ENCODE assay signal across 16 cellular contexts in genomic region chr6:11209369-11209768, GRCh38. TPM values are rescaled to one million over a fixed set of nuclear protein-coding genes. Genes with fewer than 3 reads are reported as not detected.
A peak's percentile ranks its signal among the peaks of the same experiment; 100 is the strongest.
DNase-seq lines count a peak whose midpoint lies in the region; ATAC-seq and TF ChIP-seq lines count a peak whose summit lies in the region.
"Had no signal": no experiment of that assay in that cellular context is flagged by ENCODE, and none has a peak within 500 bp of the region (broad histone marks: within the 10 kb centered on the region; RNA-seq: fewer than 3 reads in every experiment).

No MANE protein-coding gene starts in this region.

- no peak overlapping the region for H3K4me3 Mint-ChIP-seq in CD8-positive, alpha-beta memory T cell
- H3K4me3 Mint-ChIP-seq: activated CD4-positive, alpha-beta memory T cell treated with anti-CD3 and anti-CD28 coated beads for 36 hours; activated naive CD8-positive, alpha-beta T cell treated with anti-CD3 and anti-CD28 coated beads, Interleukin-2, amount 50 U/mL, for 24 hours; activated T-cell treated with anti-CD3 and anti-CD28 coated beads, Interleukin-2, amount 50 U/mL, for 72 hours had no signal

- in situ Hi-C loops in gastrocnemius medialis (cut with MboI; ENCODE audit: low sequenced_read_pairs in 4 of 4), result no loop called here

- peaks cover 76% of the 10 kb centered on the region for H3K79me2 ChIP-seq in SK-N-SH (ENCODE audit: insufficient read depth)

- H3K9ac ChIP-seq in SK-N-SH, result peak overlapping the region; percentile 40

- H3K4me1 Mint-ChIP-seq in CD8-positive, alpha-beta memory T cell, result peaks cover 48 to 78% (median 67%) of the 10 kb centered on the region in 3 donors

- H3K36me3 ChIP-seq in CD8-positive, alpha-beta memory T cell (ENCODE audit: insufficient read depth, low read length), result peaks cover 9% of the 10 kb centered on the region
- H3K36me3 ChIP-seq in SK-N-SH (replicated peaks in 1 of 2; ENCODE audit: control insufficient read depth in 1 of 2, insufficient read depth in 2 of 2, low read length in 1 of 2), result peaks cover 0 to 29% of the 10 kb centered on the region in 2 experiments
- H3K36me3 ChIP-seq in gastrocnemius medialis, result no peaks in the 10 kb centered on the region

- no peak overlapping the region for H2AFZ ChIP-seq in SK-N-SH (ENCODE audit: low read depth)

- no peaks in the 10 kb centered on the region for H3K27me3 Mint-ChIP-seq in CD8-positive, alpha-beta memory T cell
- H3K27me3 Mint-ChIP-seq: activated CD4-positive, alpha-beta memory T cell treated with anti-CD3 and anti-CD28 coated beads for 36 hours; activated naive CD8-positive, alpha-beta T cell treated with anti-CD3 and anti-CD28 coated beads, Interleukin-2, amount 50 U/mL, for 24 hours had no signal

- CTCF ChIA-PET in CD8-positive, alpha-beta memory T cell (lab: Charles Lee), result no interaction called here
- CTCF ChIA-PET in SK-N-SH (lab: Yijun Ruan, JAX), result interaction anchor here (1.5 kb wide), 1 partner anchor 286 kb away, joined by 5 read pairs; no protein-coding TSS in a partner anchor

- TF ChIP-seq RAD21 in SK-N-SH (IDR thresholded peaks at IDR 0.05; ENCODE audit: low read length), result no peak

- H3K27ac Mint-ChIP-seq in CD8-positive, alpha-beta memory T cell, result peak overlapping the region in 6 of 8 donors; percentile 13 to 72 (median 51)
- H3K27ac Mint-ChIP-seq: activated CD4-positive, alpha-beta memory T cell treated with anti-CD3 and anti-CD28 coated beads for 36 hours; activated naive CD8-positive, alpha-beta T cell treated with anti-CD3 and anti-CD28 coated beads, Interleukin-2, amount 50 U/mL, for 24 hours; activated T-cell treated with anti-CD3 and anti-CD28 coated beads, Interleukin-2, amount 50 U/mL, for 72 hours had no signal

- TF ChIP-seq POLR2A in gastrocnemius medialis (IDR thresholded peaks at IDR 0.05), result no peak

- no peak for TF ChIP-seq EP300 in SK-N-SH (IDR thresholded peaks at IDR 0.05; ENCODE audit: borderline replicate concordance in 1 of 2, low read depth in 1 of 2, low read length in 1 of 2)

- H3K9me3 Mint-ChIP-seq in CD8-positive, alpha-beta memory T cell, result no peaks in the 10 kb centered on the region
- H3K9me3 Mint-ChIP-seq: activated CD4-positive, alpha-beta memory T cell treated with anti-CD3 and anti-CD28 coated beads for 36 hours; activated naive CD8-positive, alpha-beta T cell treated with anti-CD3 and anti-CD28 coated beads, Interleukin-2, amount 50 U/mL, for 24 hours; activated T-cell treated with anti-CD3 and anti-CD28 coated beads, Interleukin-2, amount 50 U/mL, for 72 hours had no signal

- H3K27me3 ChIP-seq in CD8-positive, alpha-beta memory T cell (ENCODE audit: insufficient read depth, low read length, poor library complexity, severe bottlenecking), result no peaks in the 10 kb centered on the region
- H3K27me3 ChIP-seq in SK-N-SH (ENCODE audit: insufficient read depth) (no peaks in the 10 kb centered on the region), gastrocnemius medialis (no peaks in the 10 kb centered on the region)

- H3K36me3 Mint-ChIP-seq in CD8-positive, alpha-beta memory T cell, result peaks cover 12 to 78% (median 26%) of the 10 kb centered on the region in 3 donors

- no peaks in the 10 kb centered on the region for H4K20me1 ChIP-seq in SK-N-SH (ENCODE audit: insufficient read depth)

- POLR2A ChIA-PET in CD8-positive, alpha-beta memory T cell (lab: Charles Lee), result no interaction called here
- POLR2A ChIA-PET in SK-N-SH (lab: Yijun Ruan, JAX), result no interaction called here

- DNase-seq in CD8-positive, alpha-beta memory T cell, result no peak
- DNase-seq in SK-N-SH, result no peak
- no peak for DNase-seq in epithelial cell of prostate (ENCODE audit: low read depth, low spot score)
- DNase-seq in gastrocnemius medialis, result no peak
- no peak for DNase-seq in mucosa of gallbladder (ENCODE audit: low spot score)
- DNase-seq in sciatic nerve (ENCODE audit: low spot score), result no peak
- no peak for DNase-seq in left lobe of liver (ENCODE audit: low spot score)
- DNase-seq: activated CD4-positive, alpha-beta memory T cell treated with anti-CD3 and anti-CD28 coated beads for 36 hours; activated naive CD8-positive, alpha-beta T cell treated with anti-CD3 and anti-CD28 coated beads, Interleukin-2, amount 50 U/mL, for 24 hours; activated T-cell treated with anti-CD3 and anti-CD28 coated beads, Interleukin-2, amount 50 U/mL, for 72 hours; head of caudate nucleus; Kasumi-1; kidney; NCI-H1417 treated with DMSO at 0.1 percent for 48 hours; stimulated activated CD4-positive, alpha-beta T cell treated with anti-CD3 and anti-CD28 coated beads, Interleukin-12 subunit alpha, Interleukin-12 subunit beta, amount 100 ng/mL, for 4 hours; stimulated activated naive CD8-positive, alpha-beta T cell treated with anti-CD3 and anti-CD28 coated beads, Interleukin-15, Interleukin-2, amounts not matched to agents 100 U/mL and 50 U/mL, for 24 hours had no signal

- no peak overlapping the region for H3K4me3 ChIP-seq in CD8-positive, alpha-beta memory T cell (ENCODE audit: low read length)
- no peak overlapping the region for H3K4me3 ChIP-seq in SK-N-SH (ENCODE audit: low read depth in 2 of 2, low read length in 1 of 2)
- no peak overlapping the region for H3K4me3 ChIP-seq in gastrocnemius medialis

- peak overlapping the region; percentile 18; the same call in 1 of the 2 replicates for H3K4me2 ChIP-seq in SK-N-SH

- no peak overlapping the region for H3K27ac ChIP-seq in CD8-positive, alpha-beta memory T cell (ENCODE audit: low read depth, low read length)
- H3K27ac ChIP-seq in SK-N-SH (ENCODE audit: low read depth in 2 of 2, low read length in 1 of 2) (peak overlapping the region; percentile 54 to 91), epithelial cell of prostate (peak overlapping the region; percentile 39), gastrocnemius medialis (peak overlapping the region; percentile 30 to 84 (median 74))

- TF ChIP-seq CTCF in SK-N-SH (IDR thresholded peaks at IDR 0.05), result no peak
- no peak for TF ChIP-seq CTCF in gastrocnemius medialis (IDR thresholded peaks at IDR 0.05 in 4 of 5, conservative IDR thresholded peaks at IDR 0.05 in 1 of 5)

- no peaks in the 10 kb centered on the region for H3K9me3 ChIP-seq in CD8-positive, alpha-beta memory T cell (ENCODE audit: low read length)
- H3K9me3 ChIP-seq in SK-N-SH (no peaks in the 10 kb centered on the region), gastrocnemius medialis (no peaks in the 10 kb centered on the region)

- 84% methylated on average over 5 of the region's 5 CpGs for WGBS in SK-N-SH (ENCODE audit: low lambda C conversion rate)

- H3F3A ChIP-seq in SK-N-SH (replicated peaks; ENCODE audit: insufficient read depth), result peaks cover 44% of the 10 kb centered on the region

- ATAC-seq in gastrocnemius medialis (no peak), sciatic nerve (no peak), left lobe of liver (no peak)
- ATAC-seq: activated naive CD8-positive, alpha-beta T cell treated with anti-CD3 and anti-CD28 coated beads, Interleukin-2, amount 50 U/mL, for 24 hours; activated T-cell treated with anti-CD3 and anti-CD28 coated beads, Interleukin-2, amount 50 U/mL, for 72 hours; stimulated activated naive CD8-positive, alpha-beta T cell treated with anti-CD3 and anti-CD28 coated beads, Interleukin-15, Interleukin-2, amounts not matched to agents 100 U/mL and 50 U/mL, for 24 hours had no signal

- H3K4me1 ChIP-seq in CD8-positive, alpha-beta memory T cell (ENCODE audit: insufficient read depth, low read length), result peaks cover 15% of the 10 kb centered on the region
- H3K4me1 ChIP-seq in SK-N-SH (ENCODE audit: control insufficient read depth in 1 of 2, insufficient read depth in 2 of 2, low read depth in 1 of 2, low read length in 1 of 2), result peaks cover 38 to 74% of the 10 kb centered on the region in 2 experiments; a peak in 2 of 4 replicates
- peaks cover 48 to 59% of the 10 kb centered on the region in 2 donors for H3K4me1 ChIP-seq in gastrocnemius medialis

- intact Hi-C loops in gastrocnemius medialis (cut with DNase I; ENCODE audit: low total_unique reads), result no loop called here
- intact Hi-C loops in sciatic nerve (cut with DNase I), result no loop called here

- H3K9me2 ChIP-seq in SK-N-SH, result no peaks in the 10 kb centered on the region

TF ChIP-seq in SK-N-SH, 30 proteins besides CTCF, POLR2A, EP300 and RAD21 (continues in another document):
- TF ChIP-seq, protein P1, sequence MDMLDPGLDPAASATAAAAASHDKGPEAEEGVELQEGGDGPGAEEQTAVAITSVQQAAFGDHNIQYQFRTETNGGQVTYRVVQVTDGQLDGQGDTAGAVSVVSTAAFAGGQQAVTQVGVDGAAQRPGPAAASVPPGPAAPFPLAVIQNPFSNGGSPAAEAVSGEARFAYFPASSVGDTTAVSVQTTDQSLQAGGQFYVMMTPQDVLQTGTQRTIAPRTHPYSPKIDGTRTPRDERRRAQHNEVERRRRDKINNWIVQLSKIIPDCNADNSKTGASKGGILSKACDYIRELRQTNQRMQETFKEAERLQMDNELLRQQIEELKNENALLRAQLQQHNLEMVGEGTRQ (IDR thresholded peaks at IDR 0.05; ENCODE audit: borderline replicate concordance, low read depth, low read length), result no peak
- no peak for TF ChIP-seq FOSL2 (IDR thresholded peaks at IDR 0.05; ENCODE audit: borderline replicate concordance, low read depth)
- TF ChIP-seq GATA2 (CRISPR knock-in tag; IDR thresholded peaks at IDR 0.05), result no peak
- no peak for TF ChIP-seq SIN3A (IDR thresholded peaks at IDR 0.05; ENCODE audit: borderline replicate concordance, low read depth, low read length)
- no peak for TF ChIP-seq ZBTB33 (IDR thresholded peaks at IDR 0.05; ENCODE audit: borderline replicate concordance, low read depth)
- no peak for TF ChIP-seq RCOR1 (IDR thresholded peaks at IDR 0.05; ENCODE audit: low read length)

RNA-seq across cellular contexts. Expression of gene NEDD9, which starts 23.1 kb away (rescaled TPM):
- 10 to 100 TPM; 39.9 to 41.0 TPM for total RNA-seq in CD8-positive, alpha-beta memory T cell
- 40.2 TPM for polyA plus RNA-seq in CD8-positive, alpha-beta memory T cell
- polyA plus RNA-seq in SK-N-SH (2012; rRNA removed), result 7.4 and 9.9 TPM in 2 replicates
- polyA plus RNA-seq in SK-N-SH (2012; cell fraction: cytosol; rRNA removed), result 6.1 and 6.8 TPM in 2 replicates
- polyA plus RNA-seq in SK-N-SH (2012; cell fraction: nucleus; rRNA removed), result 12.2 and 22.1 TPM in 2 replicates
- total RNA-seq in gastrocnemius medialis, result 10 to 100 TPM; 19.8 to 49.4 (median 35.6) TPM
- total RNA-seq in mucosa of gallbladder, result 18.1 TPM
- 55.4 TPM for total RNA-seq in sciatic nerve
- total RNA-seq in left lobe of liver, result 11.7 TPM
